8 cellular contexts compared by ENCODE assay signal in the genomic region with DNA sequence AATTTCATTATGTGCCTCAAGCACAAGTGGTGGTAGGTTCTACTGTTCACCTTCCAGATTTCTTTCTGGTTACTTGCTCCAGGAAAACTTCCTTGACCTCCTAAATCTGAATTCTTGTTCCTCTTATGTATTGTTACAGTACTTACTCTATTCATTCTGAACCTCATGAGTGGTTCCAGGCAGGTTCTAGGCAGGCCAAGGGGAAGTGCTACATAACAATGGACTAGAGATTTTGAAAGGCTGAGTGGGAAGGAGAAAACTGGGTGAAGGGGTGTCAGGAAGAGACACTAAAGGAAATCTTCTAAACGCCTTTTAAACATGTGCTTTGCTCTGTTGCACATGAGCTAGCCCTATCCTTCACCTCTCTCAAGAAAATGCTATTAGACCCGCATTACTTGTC. TPM values are rescaled to one million over a fixed set of nuclear protein-coding genes. Genes with fewer than 3 reads are reported as not detected.
DNase-seq lines count a peak whose midpoint lies in the region; ATAC-seq, FAIRE-seq and TF ChIP-seq lines count a peak whose summit lies in the region.

No MANE protein-coding gene starts in this region.

- H3K4me1 Mint-ChIP-seq in T-helper 2 cell treated with Interferon-gamma antibody and Interleukin-4, amounts not matched to agents 5 μg/mL and 100 μg/mL, for 36 hours (ENCODE audit: low read depth) = peaks cover 19% of the 10 kb centered on the region
- H3K4me1 Mint-ChIP-seq in T-cell = peaks cover 18 to 30% (median 21%) of the 10 kb centered on the region in 3 donors
- H3K4me1 Mint-ChIP-seq in CD14-positive monocyte = peaks cover 13% of the 10 kb centered on the region

- peaks cover 32% of the 10 kb centered on the region for H3K36me3 Mint-ChIP-seq in T-helper 2 cell treated with Interferon-gamma antibody and Interleukin-4, amounts not matched to agents 5 μg/mL and 100 μg/mL, for 36 hours (ENCODE audit: low read depth)
- peaks cover 29% of the 10 kb centered on the region for H3K36me3 Mint-ChIP-seq in T-cell
- H3K36me3 Mint-ChIP-seq in CD14-positive monocyte = peaks cover 39 to 49% of the 10 kb centered on the region in 2 donors

- CTCF ChIA-PET in T-cell (lab: Charles Lee) = interaction anchor here (0.7 to 3.0 kb wide), 8 partner anchors 32 to 1268 kb away, joined by 3 to 45 read pairs (median 10); partner anchors contain the start of gene ALG10 (in 1 of the 2)

- H3K4me3 Mint-ChIP-seq in T-helper 2 cell treated with Interferon-gamma antibody and Interleukin-4, amounts not matched to agents 5 μg/mL and 100 μg/mL, for 36 hours = peak overlapping the region; percentile 74
- H3K4me3 Mint-ChIP-seq in T-cell (peak overlapping the region; percentile 66 to 96 (median 86)), CD14-positive monocyte (no peak overlapping the region)

- TF ChIP-seq CTCF in fibroblast of pulmonary artery (IDR thresholded peaks at IDR 0.05; ENCODE audit: low read length, missing control alignments) = no peak
- no peak for TF ChIP-seq CTCF in GM10266 (IDR thresholded peaks at IDR 0.05; ENCODE audit: control insufficient read depth, insufficient read depth, low read depth, missing control alignments)
- TF ChIP-seq CTCF in CD14-positive monocyte (IDR thresholded peaks at IDR 0.05) = no peak

- H3K9me3 ChIP-seq in small intestine (ENCODE audit: control insufficient read depth, low read depth) = no peaks in the 10 kb centered on the region

- peak overlapping the region; percentile 48 for H3K27ac Mint-ChIP-seq in T-helper 2 cell treated with Interferon-gamma antibody and Interleukin-4, amounts not matched to agents 5 μg/mL and 100 μg/mL, for 36 hours
- peak overlapping the region; percentile 51 to 93 for H3K27ac Mint-ChIP-seq in T-cell
- H3K27ac Mint-ChIP-seq in CD14-positive monocyte = peak overlapping the region in 3 of 7 donors; percentile 19 to 69 (median 52)

- WGBS in small intestine, 3 donors = 16 to 32% (median 22%) methylated on average over 2 of the region's 2 CpGs

- H3K4me1 ChIP-seq in small intestine (ENCODE audit: control insufficient read depth in 2 of 2, insufficient read depth in 1 of 2, low read depth in 1 of 2, low read length in 1 of 2) = peaks cover 2 to 4% of the 10 kb centered on the region in 2 donors

- H3K36me3 ChIP-seq in small intestine (ENCODE audit: control insufficient read depth in 2 of 2, insufficient read depth in 2 of 2, low read length in 2 of 2) = peaks cover 8 to 12% of the 10 kb centered on the region in 2 donors

- H3K27me3 ChIP-seq in small intestine (ENCODE audit: control insufficient read depth in 2 of 2, insufficient read depth in 2 of 2, low read length in 2 of 2) = no peaks in the 10 kb centered on the region

- POLR2A ChIA-PET in T-cell (lab: Charles Lee) = interaction anchor here (0.5 to 1.3 kb wide), 4 partner anchors 75 to 1268 kb away, joined by 5 to 14 read pairs (median 6); partner anchors contain the start of gene DNM1L (in 1 of the 2)

- no peak for DNase-seq in T-helper 2 cell treated with Interferon-gamma antibody and Interleukin-4, amounts not matched to agents 5 μg/mL and 100 μg/mL, for 36 hours (ENCODE audit: low spot score)
- no peak for DNase-seq in T-helper 2 cell
- no peak for DNase-seq in T-cell
- peak; percentile 28 for DNase-seq in fibroblast of pulmonary artery (ENCODE audit: low read depth)
- DNase-seq in small intestine = peak; percentile 9
- no peak for DNase-seq in NCI-H446 treated with DMSO at 0.1 percent for 48 hours (lab: John Stamatoyannopoulos, UW)
- no peak for DNase-seq in GM10266 (ENCODE audit: extremely low spot score)
- DNase-seq in CD14-positive monocyte (ENCODE audit: low spot score) = no peak

- ATAC-seq in T-cell (replicated peaks in 1 of 4) = no peak

- H3K4me3 ChIP-seq in fibroblast of pulmonary artery (replicated peaks; ENCODE audit: low read depth, low read length) (peak overlapping the region; percentile 98), small intestine (ENCODE audit: low read depth in 1 of 2, low read length in 2 of 2) (peak overlapping the region in 1 of 2 donors; percentile 11)

- intact Hi-C loops in CD14-positive monocyte (cut with micrococcal nuclease) = loop anchor here in 1 of 2 donors (2.0 to 10.0 kb wide), 2 partner anchors 389 to 1269 kb away; partner anchors contain the start of gene ALG10

- H3K27ac ChIP-seq in small intestine (ENCODE audit: low read depth in 1 of 2, low read length in 1 of 2) = peak overlapping the region in 1 of 2 donors; percentile 23

- no peak for FAIRE-seq in small intestine (lab: Jason Lieb, UNC)

- no peaks in the 10 kb centered on the region for H3K27me3 Mint-ChIP-seq in T-helper 2 cell treated with Interferon-gamma antibody and Interleukin-4, amounts not matched to agents 5 μg/mL and 100 μg/mL, for 36 hours (ENCODE audit: low read depth)
- H3K27me3 Mint-ChIP-seq in T-cell (no peaks in the 10 kb centered on the region), CD14-positive monocyte (ENCODE audit: low read depth in 3 of 3) (no peaks in the 10 kb centered on the region)

- no peaks in the 10 kb centered on the region for H3K9me3 Mint-ChIP-seq in T-helper 2 cell treated with Interferon-gamma antibody and Interleukin-4, amounts not matched to agents 5 μg/mL and 100 μg/mL, for 36 hours
- H3K9me3 Mint-ChIP-seq in T-cell (no peaks in the 10 kb centered on the region), CD14-positive monocyte (no peaks in the 10 kb centered on the region)

RNA-seq across cellular contexts. Expression of gene YARS2, which starts 1.6 kb away (rescaled TPM):
- total RNA-seq in T-cell = 10 to 100 TPM; 14.8 to 20.4 (median 18.0) TPM
- polyA plus RNA-seq in small intestine = 10 to 100 TPM in 1 of 3 donors, 1 to 10 TPM in 2; 5.4 to 18.7 (median 7.4) TPM
- 1 to 10 TPM; 6.6 to 7.5 TPM for polyA plus RNA-seq in CD14-positive monocyte

Comparison
In these comparisons a context has a peak if more than half of its experiments do, and no peak if none do; other contexts are left out.
1. DNase-seq: peak in fibroblast of pulmonary artery (single experiment) and small intestine (single experiment); none in T-helper 2 cell treated with Interferon-gamma antibody and Interleukin-4, amounts not matched to agents 5 μg/mL and 100 μg/mL, for 36 hours (single experiment), T-helper 2 cell (0 of 5), T-cell (0 of 34), NCI-H446 treated with DMSO at 0.1 percent for 48 hours (single experiment), GM10266 (single experiment) and CD14-positive monocyte (single experiment).
2. H3K4me3 Mint-ChIP-seq: peak in T-helper 2 cell treated with Interferon-gamma antibody and Interleukin-4, amounts not matched to agents 5 μg/mL and 100 μg/mL, for 36 hours (single experiment) and T-cell (3 of 3); none in CD14-positive monocyte (0 of 2).